ENCODE assay signal across 1 cellular context in the genomic region with DNA sequence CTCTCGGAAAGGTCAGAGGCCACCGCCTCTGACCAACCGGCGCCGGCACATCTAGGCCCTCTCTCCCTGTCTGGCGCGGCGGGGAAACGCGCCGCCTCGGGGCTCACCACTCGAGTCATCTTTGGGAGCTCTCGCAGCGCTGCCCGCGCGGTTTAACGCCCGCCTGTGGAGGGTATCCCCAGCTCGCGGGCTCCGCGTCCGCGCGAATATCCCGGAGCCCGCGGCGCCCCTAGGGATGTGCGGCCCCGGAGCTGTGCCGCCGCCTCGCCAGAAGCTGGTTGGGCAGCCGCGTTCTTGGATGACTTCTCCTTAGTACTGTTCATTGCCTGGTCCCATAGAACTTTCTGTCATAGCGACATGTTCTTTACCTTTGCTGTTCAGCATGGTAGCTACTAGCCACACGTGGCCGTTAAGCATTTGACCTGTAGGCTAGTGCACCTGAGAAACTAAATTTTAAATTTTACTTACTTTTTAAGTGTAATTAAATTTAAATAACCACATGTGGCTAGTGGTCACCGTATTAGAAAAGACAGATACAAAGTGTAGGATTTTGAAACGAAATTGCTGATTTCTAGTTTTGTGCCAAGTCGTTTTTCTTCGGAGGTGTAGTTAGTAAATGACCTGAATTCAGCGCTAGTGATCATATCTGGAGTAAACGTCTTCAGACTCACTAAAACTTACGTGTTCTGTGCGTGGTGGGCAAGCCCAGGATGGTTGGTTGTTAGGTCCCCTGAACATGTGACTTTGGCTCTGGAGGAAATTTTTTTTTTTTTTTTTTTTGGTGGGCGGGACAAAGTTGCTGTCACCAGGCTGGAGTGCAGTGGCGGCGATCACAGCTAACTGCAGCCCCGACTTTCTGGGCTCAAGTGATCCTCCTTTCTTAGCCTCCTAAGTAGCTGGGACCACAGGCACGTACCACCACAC.
A peak's percentile ranks its signal among the peaks of the same experiment; 100 is the strongest.
TF ChIP-seq lines count a peak whose summit lies in the region.

No MANE protein-coding gene starts in this region.

TF ChIP-seq in HepG2, 621 proteins besides CTCF, POLR2A, EP300 and RAD21 (continued from another document and continues in another):
- TF ChIP-seq, protein P1, sequence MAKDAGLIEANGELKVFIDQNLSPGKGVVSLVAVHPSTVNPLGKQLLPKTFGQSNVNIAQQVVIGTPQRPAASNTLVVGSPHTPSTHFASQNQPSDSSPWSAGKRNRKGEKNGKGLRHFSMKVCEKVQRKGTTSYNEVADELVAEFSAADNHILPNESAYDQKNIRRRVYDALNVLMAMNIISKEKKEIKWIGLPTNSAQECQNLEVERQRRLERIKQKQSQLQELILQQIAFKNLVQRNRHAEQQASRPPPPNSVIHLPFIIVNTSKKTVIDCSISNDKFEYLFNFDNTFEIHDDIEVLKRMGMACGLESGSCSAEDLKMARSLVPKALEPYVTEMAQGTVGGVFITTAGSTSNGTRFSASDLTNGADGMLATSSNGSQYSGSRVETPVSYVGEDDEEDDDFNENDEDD (CRISPR knock-in tag; IDR thresholded peaks at IDR 0.05; ENCODE audit: borderline replicate concordance) = peak; percentile 24; the same call in 1 of the 2 replicates
- TF ChIP-seq SOX5 (CRISPR knock-in tag; IDR thresholded peaks at IDR 0.05; ENCODE audit: borderline replicate concordance) = no peak
- TF ChIP-seq NFE2L1 (CRISPR knock-in tag; IDR thresholded peaks at IDR 0.05; ENCODE audit: borderline replicate concordance) = no peak
- peak; percentile 84 for TF ChIP-seq ZNF331 (CRISPR knock-in tag; IDR thresholded peaks at IDR 0.05)
- TF ChIP-seq ZNF430 (CRISPR knock-in tag; IDR thresholded peaks at IDR 0.05) = peak; percentile 7; the same call in 1 of the 2 replicates
- TF ChIP-seq, protein P2, sequence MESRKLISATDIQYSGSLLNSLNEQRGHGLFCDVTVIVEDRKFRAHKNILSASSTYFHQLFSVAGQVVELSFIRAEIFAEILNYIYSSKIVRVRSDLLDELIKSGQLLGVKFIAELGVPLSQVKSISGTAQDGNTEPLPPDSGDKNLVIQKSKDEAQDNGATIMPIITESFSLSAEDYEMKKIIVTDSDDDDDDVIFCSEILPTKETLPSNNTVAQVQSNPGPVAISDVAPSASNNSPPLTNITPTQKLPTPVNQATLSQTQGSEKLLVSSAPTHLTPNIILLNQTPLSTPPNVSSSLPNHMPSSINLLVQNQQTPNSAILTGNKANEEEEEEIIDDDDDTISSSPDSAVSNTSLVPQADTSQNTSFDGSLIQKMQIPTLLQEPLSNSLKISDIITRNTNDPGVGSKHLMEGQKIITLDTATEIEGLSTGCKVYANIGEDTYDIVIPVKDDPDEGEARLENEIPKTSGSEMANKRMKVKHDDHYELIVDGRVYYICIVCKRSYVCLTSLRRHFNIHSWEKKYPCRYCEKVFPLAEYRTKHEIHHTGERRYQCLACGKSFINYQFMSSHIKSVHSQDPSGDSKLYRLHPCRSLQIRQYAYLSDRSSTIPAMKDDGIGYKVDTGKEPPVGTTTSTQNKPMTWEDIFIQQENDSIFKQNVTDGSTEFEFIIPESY (CRISPR knock-in tag; IDR thresholded peaks at IDR 0.05) = no peak
- TF ChIP-seq, protein P3, sequence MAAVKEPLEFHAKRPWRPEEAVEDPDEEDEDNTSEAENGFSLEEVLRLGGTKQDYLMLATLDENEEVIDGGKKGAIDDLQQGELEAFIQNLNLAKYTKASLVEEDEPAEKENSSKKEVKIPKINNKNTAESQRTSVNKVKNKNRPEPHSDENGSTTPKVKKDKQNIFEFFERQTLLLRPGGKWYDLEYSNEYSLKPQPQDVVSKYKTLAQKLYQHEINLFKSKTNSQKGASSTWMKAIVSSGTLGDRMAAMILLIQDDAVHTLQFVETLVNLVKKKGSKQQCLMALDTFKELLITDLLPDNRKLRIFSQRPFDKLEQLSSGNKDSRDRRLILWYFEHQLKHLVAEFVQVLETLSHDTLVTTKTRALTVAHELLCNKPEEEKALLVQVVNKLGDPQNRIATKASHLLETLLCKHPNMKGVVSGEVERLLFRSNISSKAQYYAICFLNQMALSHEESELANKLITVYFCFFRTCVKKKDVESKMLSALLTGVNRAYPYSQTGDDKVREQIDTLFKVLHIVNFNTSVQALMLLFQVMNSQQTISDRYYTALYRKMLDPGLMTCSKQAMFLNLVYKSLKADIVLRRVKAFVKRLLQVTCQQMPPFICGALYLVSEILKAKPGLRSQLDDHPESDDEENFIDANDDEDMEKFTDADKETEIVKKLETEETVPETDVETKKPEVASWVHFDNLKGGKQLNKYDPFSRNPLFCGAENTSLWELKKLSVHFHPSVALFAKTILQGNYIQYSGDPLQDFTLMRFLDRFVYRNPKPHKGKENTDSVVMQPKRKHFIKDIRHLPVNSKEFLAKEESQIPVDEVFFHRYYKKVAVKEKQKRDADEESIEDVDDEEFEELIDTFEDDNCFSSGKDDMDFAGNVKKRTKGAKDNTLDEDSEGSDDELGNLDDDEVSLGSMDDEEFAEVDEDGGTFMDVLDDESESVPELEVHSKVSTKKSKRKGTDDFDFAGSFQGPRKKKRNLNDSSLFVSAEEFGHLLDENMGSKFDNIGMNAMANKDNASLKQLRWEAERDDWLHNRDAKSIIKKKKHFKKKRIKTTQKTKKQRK (IDR thresholded peaks at IDR 0.05; ENCODE audit: low read length) = no peak
- TF ChIP-seq, protein P4, sequence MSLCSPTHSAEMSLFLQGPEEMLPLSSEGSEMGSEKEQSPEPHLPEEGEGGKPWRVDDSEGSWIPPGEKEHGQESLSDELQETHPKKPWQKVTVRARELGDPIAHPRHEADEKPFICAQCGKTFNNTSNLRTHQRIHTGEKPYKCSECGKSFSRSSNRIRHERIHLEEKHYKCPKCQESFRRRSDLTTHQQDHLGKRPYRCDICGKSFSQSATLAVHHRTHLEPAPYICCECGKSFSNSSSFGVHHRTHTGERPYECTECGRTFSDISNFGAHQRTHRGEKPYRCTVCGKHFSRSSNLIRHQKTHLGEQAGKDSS (CRISPR knock-in tag; IDR thresholded peaks at IDR 0.05; ENCODE audit: borderline replicate concordance, low read depth) = no peak
- TF ChIP-seq NFYB (CRISPR knock-in tag; IDR thresholded peaks at IDR 0.05) = peak; percentile 6; the same call in 1 of the 2 replicates
- TF ChIP-seq, protein P5, sequence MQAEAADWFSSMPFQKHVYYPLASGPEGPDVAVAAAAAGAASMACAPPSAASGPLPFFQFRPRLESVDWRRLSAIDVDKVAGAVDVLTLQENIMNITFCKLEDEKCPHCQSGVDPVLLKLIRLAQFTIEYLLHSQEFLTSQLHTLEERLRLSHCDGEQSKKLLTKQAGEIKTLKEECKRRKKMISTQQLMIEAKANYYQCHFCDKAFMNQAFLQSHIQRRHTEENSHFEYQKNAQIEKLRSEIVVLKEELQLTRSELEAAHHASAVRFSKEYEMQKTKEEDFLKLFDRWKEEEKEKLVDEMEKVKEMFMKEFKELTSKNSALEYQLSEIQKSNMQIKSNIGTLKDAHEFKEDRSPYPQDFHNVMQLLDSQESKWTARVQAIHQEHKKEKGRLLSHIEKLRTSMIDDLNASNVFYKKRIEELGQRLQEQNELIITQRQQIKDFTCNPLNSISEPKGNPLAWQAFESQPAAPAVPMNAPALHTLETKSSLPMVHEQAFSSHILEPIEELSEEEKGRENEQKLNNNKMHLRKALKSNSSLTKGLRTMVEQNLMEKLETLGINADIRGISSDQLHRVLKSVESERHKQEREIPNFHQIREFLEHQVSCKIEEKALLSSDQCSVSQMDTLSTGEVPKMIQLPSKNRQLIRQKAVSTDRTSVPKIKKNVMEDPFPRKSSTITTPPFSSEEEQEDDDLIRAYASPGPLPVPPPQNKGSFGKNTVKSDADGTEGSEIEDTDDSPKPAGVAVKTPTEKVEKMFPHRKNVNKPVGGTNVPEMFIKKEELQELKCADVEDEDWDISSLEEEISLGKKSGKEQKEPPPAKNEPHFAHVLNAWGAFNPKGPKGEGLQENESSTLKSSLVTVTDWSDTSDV (CRISPR knock-in tag; IDR thresholded peaks at IDR 0.05) = 0 out of 2 replicates have a peak, but pooled peaks have one; percentile 5
- TF ChIP-seq, protein P6, sequence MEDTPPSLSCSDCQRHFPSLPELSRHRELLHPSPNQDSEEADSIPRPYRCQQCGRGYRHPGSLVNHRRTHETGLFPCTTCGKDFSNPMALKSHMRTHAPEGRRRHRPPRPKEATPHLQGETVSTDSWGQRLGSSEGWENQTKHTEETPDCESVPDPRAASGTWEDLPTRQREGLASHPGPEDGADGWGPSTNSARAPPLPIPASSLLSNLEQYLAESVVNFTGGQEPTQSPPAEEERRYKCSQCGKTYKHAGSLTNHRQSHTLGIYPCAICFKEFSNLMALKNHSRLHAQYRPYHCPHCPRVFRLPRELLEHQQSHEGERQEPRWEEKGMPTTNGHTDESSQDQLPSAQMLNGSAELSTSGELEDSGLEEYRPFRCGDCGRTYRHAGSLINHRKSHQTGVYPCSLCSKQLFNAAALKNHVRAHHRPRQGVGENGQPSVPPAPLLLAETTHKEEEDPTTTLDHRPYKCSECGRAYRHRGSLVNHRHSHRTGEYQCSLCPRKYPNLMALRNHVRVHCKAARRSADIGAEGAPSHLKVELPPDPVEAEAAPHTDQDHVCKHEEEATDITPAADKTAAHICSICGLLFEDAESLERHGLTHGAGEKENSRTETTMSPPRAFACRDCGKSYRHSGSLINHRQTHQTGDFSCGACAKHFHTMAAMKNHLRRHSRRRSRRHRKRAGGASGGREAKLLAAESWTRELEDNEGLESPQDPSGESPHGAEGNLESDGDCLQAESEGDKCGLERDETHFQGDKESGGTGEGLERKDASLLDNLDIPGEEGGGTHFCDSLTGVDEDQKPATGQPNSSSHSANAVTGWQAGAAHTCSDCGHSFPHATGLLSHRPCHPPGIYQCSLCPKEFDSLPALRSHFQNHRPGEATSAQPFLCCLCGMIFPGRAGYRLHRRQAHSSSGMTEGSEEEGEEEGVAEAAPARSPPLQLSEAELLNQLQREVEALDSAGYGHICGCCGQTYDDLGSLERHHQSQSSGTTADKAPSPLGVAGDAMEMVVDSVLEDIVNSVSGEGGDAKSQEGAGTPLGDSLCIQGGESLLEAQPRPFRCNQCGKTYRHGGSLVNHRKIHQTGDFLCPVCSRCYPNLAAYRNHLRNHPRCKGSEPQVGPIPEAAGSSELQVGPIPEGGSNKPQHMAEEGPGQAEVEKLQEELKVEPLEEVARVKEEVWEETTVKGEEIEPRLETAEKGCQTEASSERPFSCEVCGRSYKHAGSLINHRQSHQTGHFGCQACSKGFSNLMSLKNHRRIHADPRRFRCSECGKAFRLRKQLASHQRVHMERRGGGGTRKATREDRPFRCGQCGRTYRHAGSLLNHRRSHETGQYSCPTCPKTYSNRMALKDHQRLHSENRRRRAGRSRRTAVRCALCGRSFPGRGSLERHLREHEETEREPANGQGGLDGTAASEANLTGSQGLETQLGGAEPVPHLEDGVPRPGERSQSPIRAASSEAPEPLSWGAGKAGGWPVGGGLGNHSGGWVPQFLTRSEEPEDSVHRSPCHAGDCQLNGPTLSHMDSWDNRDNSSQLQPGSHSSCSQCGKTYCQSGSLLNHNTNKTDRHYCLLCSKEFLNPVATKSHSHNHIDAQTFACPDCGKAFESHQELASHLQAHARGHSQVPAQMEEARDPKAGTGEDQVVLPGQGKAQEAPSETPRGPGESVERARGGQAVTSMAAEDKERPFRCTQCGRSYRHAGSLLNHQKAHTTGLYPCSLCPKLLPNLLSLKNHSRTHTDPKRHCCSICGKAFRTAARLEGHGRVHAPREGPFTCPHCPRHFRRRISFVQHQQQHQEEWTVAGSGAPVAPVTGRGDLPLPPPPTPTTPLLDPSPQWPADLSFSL (CRISPR knock-in tag; IDR thresholded peaks at IDR 0.05) = no peak
- TF ChIP-seq, protein P7, sequence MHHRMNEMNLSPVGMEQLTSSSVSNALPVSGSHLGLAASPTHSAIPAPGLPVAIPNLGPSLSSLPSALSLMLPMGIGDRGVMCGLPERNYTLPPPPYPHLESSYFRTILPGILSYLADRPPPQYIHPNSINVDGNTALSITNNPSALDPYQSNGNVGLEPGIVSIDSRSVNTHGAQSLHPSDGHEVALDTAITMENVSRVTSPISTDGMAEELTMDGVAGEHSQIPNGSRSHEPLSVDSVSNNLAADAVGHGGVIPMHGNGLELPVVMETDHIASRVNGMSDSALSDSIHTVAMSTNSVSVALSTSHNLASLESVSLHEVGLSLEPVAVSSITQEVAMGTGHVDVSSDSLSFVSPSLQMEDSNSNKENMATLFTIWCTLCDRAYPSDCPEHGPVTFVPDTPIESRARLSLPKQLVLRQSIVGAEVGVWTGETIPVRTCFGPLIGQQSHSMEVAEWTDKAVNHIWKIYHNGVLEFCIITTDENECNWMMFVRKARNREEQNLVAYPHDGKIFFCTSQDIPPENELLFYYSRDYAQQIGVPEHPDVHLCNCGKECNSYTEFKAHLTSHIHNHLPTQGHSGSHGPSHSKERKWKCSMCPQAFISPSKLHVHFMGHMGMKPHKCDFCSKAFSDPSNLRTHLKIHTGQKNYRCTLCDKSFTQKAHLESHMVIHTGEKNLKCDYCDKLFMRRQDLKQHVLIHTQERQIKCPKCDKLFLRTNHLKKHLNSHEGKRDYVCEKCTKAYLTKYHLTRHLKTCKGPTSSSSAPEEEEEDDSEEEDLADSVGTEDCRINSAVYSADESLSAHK (CRISPR knock-in tag; IDR thresholded peaks at IDR 0.05; ENCODE audit: borderline replicate concordance) = no peak
- TF ChIP-seq NCOA1 (CRISPR knock-in tag; IDR thresholded peaks at IDR 0.05) = no peak
- no peak for TF ChIP-seq SIX1 (CRISPR knock-in tag; IDR thresholded peaks at IDR 0.05; ENCODE audit: borderline replicate concordance)
- no peak for TF ChIP-seq ZSCAN30 (CRISPR knock-in tag; IDR thresholded peaks at IDR 0.05)
- TF ChIP-seq GATAD1 (CRISPR knock-in tag; IDR thresholded peaks at IDR 0.05) = peak; percentile 42; the same call in 1 of the 2 replicates
- TF ChIP-seq, protein P8, sequence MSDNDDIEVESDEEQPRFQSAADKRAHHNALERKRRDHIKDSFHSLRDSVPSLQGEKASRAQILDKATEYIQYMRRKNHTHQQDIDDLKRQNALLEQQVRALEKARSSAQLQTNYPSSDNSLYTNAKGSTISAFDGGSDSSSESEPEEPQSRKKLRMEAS (IDR thresholded peaks at IDR 0.05) = peak; percentile 57; the same call in 1 of the 2 replicates
- TF ChIP-seq RAD51 (IDR thresholded peaks at IDR 0.05; ENCODE audit: borderline replicate concordance) = peak; percentile 25; the same call in 1 of the 2 replicates
- TF ChIP-seq, protein P9, sequence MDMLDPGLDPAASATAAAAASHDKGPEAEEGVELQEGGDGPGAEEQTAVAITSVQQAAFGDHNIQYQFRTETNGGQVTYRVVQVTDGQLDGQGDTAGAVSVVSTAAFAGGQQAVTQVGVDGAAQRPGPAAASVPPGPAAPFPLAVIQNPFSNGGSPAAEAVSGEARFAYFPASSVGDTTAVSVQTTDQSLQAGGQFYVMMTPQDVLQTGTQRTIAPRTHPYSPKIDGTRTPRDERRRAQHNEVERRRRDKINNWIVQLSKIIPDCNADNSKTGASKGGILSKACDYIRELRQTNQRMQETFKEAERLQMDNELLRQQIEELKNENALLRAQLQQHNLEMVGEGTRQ (IDR thresholded peaks at IDR 0.05; ENCODE audit: low read depth, low read length) = 0 out of 2 replicates have a peak, but pooled peaks have one; percentile 14
- TF ChIP-seq, protein P9 (CRISPR knock-in tag; IDR thresholded peaks at IDR 0.05; ENCODE audit: borderline replicate concordance) = peak; percentile 70; the same call in 1 of the 2 replicates
- no peak for TF ChIP-seq FOXA3 (CRISPR knock-in tag; IDR thresholded peaks at IDR 0.05)
- TF ChIP-seq ONECUT2 (CRISPR knock-in tag; IDR thresholded peaks at IDR 0.05) = no peak
- peak; percentile 37; the same call in 1 of the 2 replicates for TF ChIP-seq SIN3A (IDR thresholded peaks at IDR 0.05; ENCODE audit: borderline replicate concordance, low read depth, low read length)
